Comparison of ENCODE assay signal across 26 cellular contexts in genomic region chr3:189701934-189702693, GRCh38.
DNase-seq lines count a peak whose midpoint lies in the region; ATAC-seq and TF ChIP-seq lines count a peak whose summit lies in the region.
"Had no signal": no experiment of that assay in that cellular context is flagged by ENCODE, and none has a peak within 500 bp of the region (broad histone marks: within the 10 kb centered on the region; RNA-seq: fewer than 3 reads in every experiment).

No MANE protein-coding gene starts in this region.

- DNase-seq in activated naive CD4-positive, alpha-beta T cell treated with anti-CD3 and anti-CD28 coated beads for 36 hours, result no peak
- DNase-seq in activated naive CD4-positive, alpha-beta T cell treated with anti-CD3 and anti-CD28 coated beads, Interleukin-2, amount 10 ng/mL, durations not matched to agents 7 days and 5 days, result no peak
- peak; percentile 57 for DNase-seq in endodermal cell
- no peak for DNase-seq in right cardiac atrium
- DNase-seq in RKO (ENCODE audit: low spot score), result no peak
- no peak for DNase-seq in stimulated activated CD4-positive, alpha-beta T cell treated with anti-CD3 and anti-CD28 coated beads, Interleukin-4, amount 100 ng/mL, for 1 hour
- DNase-seq in activated CD4-positive, alpha-beta T cell treated with anti-CD3 and anti-CD28 coated beads for 4 hours, result no peak
- DNase-seq: activated CD4-positive, alpha-beta T cell treated with anti-CD3 and anti-CD28 coated beads for 36 hours; activated CD8-positive, alpha-beta memory T cell treated with anti-CD3 and anti-CD28 coated beads for 24 hours; activated naive CD8-positive, alpha-beta T cell treated with anti-CD3 and anti-CD28 coated beads for 36 hours; activated T-cell treated with anti-CD3 and anti-CD28 coated beads for 4 hours; CD4-positive, alpha-beta T cell; colonic mucosa; effector CD8-positive, alpha-beta T cell; GM23248; naive thymus-derived CD4-positive, alpha-beta T cell; NCI-H1436; NCI-H2081; NCI-H345; occipital lobe; SHP77; substantia nigra; upper lobe of left lung had no signal

- intact Hi-C loops in activated naive CD4-positive, alpha-beta T cell treated with anti-CD3 and anti-CD28 coated beads for 36 hours (cut with micrococcal nuclease), result no loop called here
- intact Hi-C loops in right cardiac atrium (cut with DNase I), result no loop called here

- no peak for TF ChIP-seq CTCF in endodermal cell (conservative IDR thresholded peaks at IDR 0.05)
- TF ChIP-seq CTCF in nephron (IDR thresholded peaks at IDR 0.05; ENCODE audit: unreplicated experiment in 3 of 3), result no peak

- ATAC-seq in right cardiac atrium, result no peak
- ATAC-seq: activated CD4-positive, alpha-beta T cell treated with anti-CD3 and anti-CD28 coated beads for 36 hours; naive thymus-derived CD4-positive, alpha-beta T cell; stimulated activated memory B cell treated with anti-CD40 and anti-IgM and Interleukin-4, amounts not matched to agents 10 μg/mL and 1 μg/mL and 100 μg/mL, for 72 hours had no signal

- H3K9ac ChIP-seq in endodermal cell (ENCODE audit: extremely low read depth, low read length, poor library complexity, severe bottlenecking), result no peak overlapping the region
- H3K9ac ChIP-seq: GM23248, KMS-11 had no signal

- no peak overlapping the region for H3K4me3 Mint-ChIP-seq in activated naive CD4-positive, alpha-beta T cell treated with anti-CD3 and anti-CD28 coated beads for 36 hours
- H3K4me3 Mint-ChIP-seq in activated naive CD4-positive, alpha-beta T cell treated with anti-CD3 and anti-CD28 coated beads, Interleukin-2, amount 10 ng/mL, durations not matched to agents 7 days and 5 days, result no peak overlapping the region
- H3K4me3 Mint-ChIP-seq in endodermal cell (peak overlapping the region; percentile 5), nephron (no peak overlapping the region)
- H3K4me3 Mint-ChIP-seq: activated CD4-positive, alpha-beta T cell treated with anti-CD3 and anti-CD28 coated beads for 36 hours; activated naive CD8-positive, alpha-beta T cell treated with anti-CD3 and anti-CD28 coated beads for 36 hours; CD4-positive, alpha-beta T cell; naive thymus-derived CD4-positive, alpha-beta T cell; stimulated activated memory B cell treated with anti-CD40 and anti-IgM and Interleukin-4, amounts not matched to agents 10 μg/mL and 1 μg/mL and 100 μg/mL, for 72 hours had no signal

- peak overlapping the region; percentile 6 for H3K27ac ChIP-seq in endodermal cell (ENCODE audit: low read depth, low read length)
- no peak overlapping the region for H3K27ac ChIP-seq in right cardiac atrium (ENCODE audit: low read length)
- H3K27ac ChIP-seq: colonic mucosa, GM23248, KMS-11, upper lobe of left lung had no signal

- H3K4me1 Mint-ChIP-seq in activated naive CD4-positive, alpha-beta T cell treated with anti-CD3 and anti-CD28 coated beads for 36 hours (ENCODE audit: low read depth), result no peaks in the 10 kb centered on the region
- H3K4me1 Mint-ChIP-seq in activated naive CD4-positive, alpha-beta T cell treated with anti-CD3 and anti-CD28 coated beads, Interleukin-2, amount 10 ng/mL, durations not matched to agents 7 days and 5 days, result no peaks in the 10 kb centered on the region
- H3K4me1 Mint-ChIP-seq in endodermal cell (peaks cover 25% of the 10 kb centered on the region), nephron (peaks cover 29% of the 10 kb centered on the region)
- H3K4me1 Mint-ChIP-seq: activated CD4-positive, alpha-beta T cell treated with anti-CD3 and anti-CD28 coated beads for 36 hours; activated naive CD8-positive, alpha-beta T cell treated with anti-CD3 and anti-CD28 coated beads for 36 hours; stimulated activated memory B cell treated with anti-CD40 and anti-IgM and Interleukin-4, amounts not matched to agents 10 μg/mL and 1 μg/mL and 100 μg/mL, for 72 hours had no signal

- H3K9me3 Mint-ChIP-seq in activated naive CD4-positive, alpha-beta T cell treated with anti-CD3 and anti-CD28 coated beads for 36 hours, result no peaks in the 10 kb centered on the region
- no peaks in the 10 kb centered on the region for H3K9me3 Mint-ChIP-seq in activated naive CD4-positive, alpha-beta T cell treated with anti-CD3 and anti-CD28 coated beads, Interleukin-2, amount 10 ng/mL, durations not matched to agents 7 days and 5 days
- H3K9me3 Mint-ChIP-seq in endodermal cell, result no peaks in the 10 kb centered on the region
- no peaks in the 10 kb centered on the region for H3K9me3 Mint-ChIP-seq in nephron
- H3K9me3 Mint-ChIP-seq: activated naive CD8-positive, alpha-beta T cell treated with anti-CD3 and anti-CD28 coated beads for 36 hours; CD4-positive, alpha-beta T cell; stimulated activated memory B cell treated with anti-CD40 and anti-IgM and Interleukin-4, amounts not matched to agents 10 μg/mL and 1 μg/mL and 100 μg/mL, for 72 hours had no signal

- H3K36me3 ChIP-seq in endodermal cell (ENCODE audit: control insufficient read depth, insufficient read depth, low read length), result no peaks in the 10 kb centered on the region
- H3K36me3 ChIP-seq: colonic mucosa, upper lobe of left lung had no signal

- peak overlapping the region; percentile 27 for H3K27ac Mint-ChIP-seq in activated naive CD4-positive, alpha-beta T cell treated with anti-CD3 and anti-CD28 coated beads for 36 hours
- H3K27ac Mint-ChIP-seq in activated naive CD4-positive, alpha-beta T cell treated with anti-CD3 and anti-CD28 coated beads, Interleukin-2, amount 10 ng/mL, durations not matched to agents 7 days and 5 days, result no peak overlapping the region
- H3K27ac Mint-ChIP-seq in endodermal cell (peak overlapping the region; percentile 78), nephron (peak overlapping the region; percentile 66 to 88 (median 84))
- H3K27ac Mint-ChIP-seq: activated CD4-positive, alpha-beta T cell treated with anti-CD3 and anti-CD28 coated beads for 36 hours; activated naive CD8-positive, alpha-beta T cell treated with anti-CD3 and anti-CD28 coated beads for 36 hours; CD4-positive, alpha-beta T cell; stimulated activated memory B cell treated with anti-CD40 and anti-IgM and Interleukin-4, amounts not matched to agents 10 μg/mL and 1 μg/mL and 100 μg/mL, for 72 hours had no signal

- CTCF ChIA-PET in activated naive CD4-positive, alpha-beta T cell treated with anti-CD3 and anti-CD28 coated beads for 36 hours (lab: Charles Lee), result no interaction called here
- CTCF ChIA-PET in activated naive CD4-positive, alpha-beta T cell treated with anti-CD3 and anti-CD28 coated beads, Interleukin-2, amount 10 ng/mL, durations not matched to agents 7 days and 5 days (lab: Charles Lee), result no interaction called here

- 55 to 80% methylated on average over 1 to 2 of the region's 2 CpGs for WGBS in endodermal cell (ENCODE audit: insufficient coverage in 1 of 2, insufficient read length in 1 of 2), 2 experiments
- 84% methylated on average over 2 of the region's 2 CpGs for WGBS in right cardiac atrium

- no peaks in the 10 kb centered on the region for H3K9me3 ChIP-seq in endodermal cell (ENCODE audit: control insufficient read depth, low read length)
- no peaks in the 10 kb centered on the region for H3K9me3 ChIP-seq in right cardiac atrium (ENCODE audit: control insufficient read depth, low read length)
- H3K9me3 ChIP-seq: colonic mucosa, upper lobe of left lung had no signal

- peaks cover 6% of the 10 kb centered on the region for H3K4me1 ChIP-seq in endodermal cell (ENCODE audit: control insufficient read depth, insufficient read depth, low read length)
- no peaks in the 10 kb centered on the region for H3K4me1 ChIP-seq in right cardiac atrium (ENCODE audit: control insufficient read depth, insufficient read depth, low read length)
- H3K4me1 ChIP-seq: colonic mucosa, upper lobe of left lung had no signal

- H3K27me3 ChIP-seq in endodermal cell (ENCODE audit: control insufficient read depth, insufficient read depth, low read length, poor library complexity, severe bottlenecking) (peaks cover 48% of the 10 kb centered on the region), right cardiac atrium (ENCODE audit: control insufficient read depth, insufficient read depth) (no peaks in the 10 kb centered on the region)
- H3K27me3 ChIP-seq: colonic mucosa, upper lobe of left lung had no signal

- H3K4me3 ChIP-seq in endodermal cell (ENCODE audit: low read length) (no peak overlapping the region), right cardiac atrium (ENCODE audit: low read length) (no peak overlapping the region)
- H3K4me3 ChIP-seq: colonic mucosa, GM23248, upper lobe of left lung had no signal

- H3K27me3 Mint-ChIP-seq in activated naive CD4-positive, alpha-beta T cell treated with anti-CD3 and anti-CD28 coated beads for 36 hours (ENCODE audit: low read depth), result no peaks in the 10 kb centered on the region
- no peaks in the 10 kb centered on the region for H3K27me3 Mint-ChIP-seq in activated naive CD4-positive, alpha-beta T cell treated with anti-CD3 and anti-CD28 coated beads, Interleukin-2, amount 10 ng/mL, durations not matched to agents 7 days and 5 days
- H3K27me3 Mint-ChIP-seq in endodermal cell (ENCODE audit: insufficient read depth) (peaks cover 25% of the 10 kb centered on the region), nephron (ENCODE audit: low read depth) (peaks cover 20% of the 10 kb centered on the region)
- H3K27me3 Mint-ChIP-seq: stimulated activated memory B cell treated with anti-CD40 and anti-IgM and Interleukin-4, amounts not matched to agents 10 μg/mL and 1 μg/mL and 100 μg/mL, for 72 hours had no signal

- no peaks in the 10 kb centered on the region for H3K36me3 Mint-ChIP-seq in activated naive CD4-positive, alpha-beta T cell treated with anti-CD3 and anti-CD28 coated beads for 36 hours (ENCODE audit: low read depth)
- H3K36me3 Mint-ChIP-seq in activated naive CD4-positive, alpha-beta T cell treated with anti-CD3 and anti-CD28 coated beads, Interleukin-2, amount 10 ng/mL, durations not matched to agents 7 days and 5 days, result no peaks in the 10 kb centered on the region
- no peaks in the 10 kb centered on the region for H3K36me3 Mint-ChIP-seq in endodermal cell (ENCODE audit: low read depth)
- H3K36me3 Mint-ChIP-seq in nephron (ENCODE audit: low read depth), result no peaks in the 10 kb centered on the region
- H3K36me3 Mint-ChIP-seq: activated naive CD8-positive, alpha-beta T cell treated with anti-CD3 and anti-CD28 coated beads for 36 hours; naive thymus-derived CD4-positive, alpha-beta T cell; stimulated activated memory B cell treated with anti-CD40 and anti-IgM and Interleukin-4, amounts not matched to agents 10 μg/mL and 1 μg/mL and 100 μg/mL, for 72 hours had no signal
